In the genomic region with DNA sequence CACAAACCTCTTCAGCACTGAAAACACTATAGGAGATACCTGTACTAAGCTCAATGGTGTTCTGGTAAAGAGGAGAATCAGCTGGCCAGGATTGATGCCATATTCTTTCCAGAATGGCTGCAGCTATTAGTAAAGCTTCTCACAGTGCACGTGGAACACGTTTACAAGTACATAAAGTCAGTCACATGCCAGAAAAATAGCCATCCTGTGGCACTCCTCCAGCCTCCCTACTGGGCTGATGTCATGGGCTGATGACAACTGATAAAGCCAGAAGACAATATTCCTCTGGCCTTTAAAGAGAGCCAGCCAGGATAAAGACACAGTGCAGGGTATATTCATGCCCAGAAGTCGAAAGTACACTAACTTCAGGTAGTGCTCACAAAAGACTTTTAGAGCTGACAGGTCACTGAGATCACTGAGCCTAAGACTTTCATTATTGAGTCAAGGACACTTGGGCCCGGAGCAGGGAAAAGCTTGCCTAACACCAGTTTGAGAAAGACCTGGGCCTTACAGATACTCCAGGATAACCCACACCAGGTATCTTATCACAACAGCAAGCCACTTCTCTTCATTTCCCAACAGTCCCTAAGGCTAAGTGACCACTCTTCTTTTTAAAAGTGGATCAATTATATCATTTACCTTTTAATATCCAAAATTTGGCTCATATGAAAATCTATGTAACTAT, we compare ENCODE assay signal across 25 cellular contexts. TPM values are rescaled to one million over a fixed set of nuclear protein-coding genes. Genes with fewer than 3 reads are reported as not detected.
DNase-seq lines count a peak whose midpoint lies in the region; ATAC-seq, FAIRE-seq and TF ChIP-seq lines count a peak whose summit lies in the region.
"Had no signal": no experiment of that assay in that cellular context is flagged by ENCODE, and none has a peak within 500 bp of the region (broad histone marks: within the 10 kb centered on the region; RNA-seq: fewer than 3 reads in every experiment).

No MANE protein-coding gene starts in this region.

- whole genome bisulfite sequencing in K562 (ENCODE audit: insufficient coverage, low coverage, missing lambda C conversion rate) = 2% methylated on average over 4 of the region's 4 CpGs

- no peaks in the 10 kb centered on the region for H3K9me3 ChIP-seq in HEK293 (ENCODE audit: control insufficient read depth, insufficient read depth, low read depth, low read length)
- no peaks in the 10 kb centered on the region for H3K9me3 ChIP-seq in K562 (replicated peaks; ENCODE audit: control insufficient read depth, insufficient read depth, low read depth, low read length)
- H3K9me3 ChIP-seq in left ventricle myocardium inferior (replicated peaks) = no peaks in the 10 kb centered on the region
- H3K9me3 ChIP-seq: sigmoid colon, upper lobe of right lung had no signal

- TF ChIP-seq POLR2A in K562 (conservative IDR thresholded peaks at IDR 0.05) = no peak

- H2AFZ ChIP-seq in K562 (ENCODE audit: low read depth, low read length) = peak overlapping the region; percentile 71

- H3K4me1 Mint-ChIP-seq in Calu3 (ENCODE audit: low read depth, unreplicated experiment) = no peaks in the 10 kb centered on the region
- H3K4me1 Mint-ChIP-seq: activated CD4-positive, alpha-beta T cell treated with anti-CD3 and anti-CD28 coated beads, Interleukin-2, amount 10 ng/mL, durations not matched to agents 24 days and 14 days; stimulated activated naive CD8-positive, alpha-beta T cell treated with anti-CD3 and anti-CD28 coated beads, Interleukin-15, amount 100 ng/mL, for 72 hours had no signal

- POLR2A ChIA-PET in HEK293 (lab: Yijun Ruan, JAX) = no interaction called here
- POLR2A ChIA-PET in K562 (lab: Yijun Ruan, JAX) = interaction anchor here (0.9 to 1.6 kb wide), 4 partner anchors 9 to 17 kb away, joined by 3 to 9 read pairs (median 6); no protein-coding TSS in a partner anchor

- TF ChIP-seq EP300 in K562 (IDR thresholded peaks at IDR 0.05; ENCODE audit: low read length) = no peak; the same call in 1 of the 2 replicates

- no peaks in the 10 kb centered on the region for H3K79me2 ChIP-seq in K562 (ENCODE audit: control insufficient read depth, insufficient read depth, low read length)

- peak overlapping the region; percentile 60 for H3K4me2 ChIP-seq in K562 (ENCODE audit: insufficient read depth, low read length)

- no peaks in the 10 kb centered on the region for H3K27me3 ChIP-seq in K562 (ENCODE audit: control insufficient read depth in 2 of 2, insufficient read depth in 2 of 2, low read length in 2 of 2)
- no peaks in the 10 kb centered on the region for H3K27me3 ChIP-seq in left ventricle myocardium inferior (ENCODE audit: low read depth)
- H3K27me3 ChIP-seq: sigmoid colon, upper lobe of right lung had no signal

- no peaks in the 10 kb centered on the region for H3K9me3 Mint-ChIP-seq in Calu3 (ENCODE audit: low read depth, unreplicated experiment)
- H3K9me3 Mint-ChIP-seq: activated CD4-positive, alpha-beta T cell treated with anti-CD3 and anti-CD28 coated beads, Interleukin-2, amount 10 ng/mL, durations not matched to agents 24 days and 14 days; endodermal cell; stimulated activated naive CD8-positive, alpha-beta T cell treated with anti-CD3 and anti-CD28 coated beads, Interleukin-15, amount 100 ng/mL, for 72 hours had no signal

- peak overlapping the region in 1 of 2 experiments; percentile 28; a peak in 1 of 4 replicates for H3K9ac ChIP-seq in K562 (ENCODE audit: insufficient read depth in 1 of 2, low read depth in 2 of 2, low read length in 2 of 2)

- H3K4me3 Mint-ChIP-seq in Calu3 (ENCODE audit: low read depth, unreplicated experiment) = no peak overlapping the region
- H3K4me3 Mint-ChIP-seq: activated CD4-positive, alpha-beta T cell treated with anti-CD3 and anti-CD28 coated beads, Interleukin-2, amount 10 ng/mL, durations not matched to agents 24 days and 14 days; endodermal cell; stimulated activated naive CD8-positive, alpha-beta T cell treated with anti-CD3 and anti-CD28 coated beads, Interleukin-15, amount 100 ng/mL, for 72 hours had no signal

- FAIRE-seq in K562 (lab: Jason Lieb, UNC) = peak; percentile 93

- H3K9me1 ChIP-seq in K562 (ENCODE audit: control insufficient read depth, insufficient read depth, low read length) = no peaks in the 10 kb centered on the region

- DNase-seq in A172 (ENCODE audit: low spot score) = peak; percentile 35
- peak; percentile 21 to 75 (median 42) for DNase-seq in K562 (ENCODE audit: extremely low read depth in 1 of 4, low spot score in 3 of 4)
- DNase-seq in left ventricle myocardium inferior = peak; percentile 29
- DNase-seq in AG08396 (ENCODE audit: low spot score) = no peak
- DNase-seq in ACHN = no peak
- no peak for DNase-seq in hippocampal formation (lab: John Stamatoyannopoulos, UW)
- DNase-seq in Calu3 = no peak
- DNase-seq: activated CD4-positive, alpha-beta T cell treated with anti-CD3 and anti-CD28 coated beads, Interleukin-2, amount 10 ng/mL, durations not matched to agents 24 days and 14 days; activated CD8-positive, alpha-beta memory T cell treated with anti-CD3 and anti-CD28 coated beads, Interleukin-2, amount 50 U/mL, for 4 hours; activated effector memory CD4-positive, alpha-beta T cell treated with anti-CD3 and anti-CD28 coated beads, Interleukin-2, amount 50 U/mL, for 16 hours; amygdala; COR-L47; endodermal cell; H7; Karpas-422; NCI-H1417; NCI-H2171; NCI-H748 treated with DMSO at 0.1 percent for 48 hours; sigmoid colon; stimulated activated CD4-positive, alpha-beta T cell treated with anti-CD3 and anti-CD28 coated beads, Interleukin-1b, Interleukin-23, amount 100 ng/mL, for 48 hours; stimulated activated naive CD8-positive, alpha-beta T cell treated with anti-CD3 and anti-CD28 coated beads, Interleukin-15, amount 100 ng/mL, for 72 hours; upper lobe of right lung had no signal

- H3K36me3 ChIP-seq in HEK293 (ENCODE audit: control insufficient read depth in 2 of 2, insufficient read depth in 1 of 2, low read length in 2 of 2) (peaks cover 3 to 45% of the 10 kb centered on the region in 2 experiments; a peak in 2 of 3 replicates), K562 (ENCODE audit: control insufficient read depth, insufficient read depth, low read length) (peaks cover 25% of the 10 kb centered on the region), left ventricle myocardium inferior (peaks cover 8% of the 10 kb centered on the region)

- intact Hi-C loops in K562 (cut with micrococcal nuclease) (no loop called here), left ventricle myocardium inferior (cut with micrococcal nuclease) (no loop called here), Calu3 (cut with micrococcal nuclease; ENCODE audit: unreplicated experiment) (no loop called here)

- BruUV-seq in K562 (replicated peaks; lab: Mats Ljungman, UMichigan) = no TSS peak
- BruUV-seq in Calu3 (replicated peaks; lab: Mats Ljungman, UMichigan) = no TSS peak

- no peak overlapping the region for H3K4me3 ChIP-seq in HEK293 (ENCODE audit: low read depth, low read length)
- H3K4me3 ChIP-seq in K562 = no peak overlapping the region
- H3K4me3 ChIP-seq in left ventricle myocardium inferior = no peak overlapping the region
- H3K4me3 ChIP-seq: sigmoid colon, upper lobe of right lung had no signal

- in situ Hi-C loops in K562 (cut with MboI) (no loop called here), ACHN (cut with HindIII; ENCODE audit: low pct_ligation_motif_present, low pct_unique_long_range_greater_than_20kb, low sequenced_read_pairs) (no loop called here)

- no peak for TF ChIP-seq CTCF in HEK293 (tag by site-specific recombination; IDR thresholded peaks at IDR 0.05)
- TF ChIP-seq CTCF in K562 (IDR thresholded peaks at IDR 0.05 in 2 of 3, conservative IDR thresholded peaks at IDR 0.05 in 1 of 3; ENCODE audit: insufficient read depth in 2 of 3, low read depth in 1 of 3, low read length in 3 of 3) = no peak
- no peak for TF ChIP-seq CTCF in left ventricle myocardium inferior (IDR thresholded peaks at IDR 0.05; ENCODE audit: borderline replicate concordance)
- TF ChIP-seq CTCF in Calu3 (IDR thresholded peaks at IDR 0.05; ENCODE audit: unreplicated experiment) = no peak

- no peaks in the 10 kb centered on the region for H3K36me3 Mint-ChIP-seq in Calu3 (ENCODE audit: insufficient read depth, unreplicated experiment)

- CTCF ChIA-PET in HEK293 (lab: Yijun Ruan, JAX) = interaction anchor here (0.6 to 1.7 kb wide), 2 partner anchors 10 to 64 kb away, joined by 3 to 8 read pairs; no protein-coding TSS in a partner anchor
- CTCF ChIA-PET in K562 (lab: Yijun Ruan, JAX; ENCODE audit: low intra/inter-chr PET ratio) = no interaction called here
- CTCF ChIA-PET in Calu3 (lab: Charles Lee) = no interaction called here

- peak; percentile 95 for ATAC-seq in K562
- ATAC-seq: left lobe of liver; Panc1; stimulated activated naive CD8-positive, alpha-beta T cell treated with anti-CD3 and anti-CD28 coated beads, Interleukin-15, amount 100 ng/mL, for 72 hours; upper lobe of right lung had no signal

- no peaks in the 10 kb centered on the region for H3K4me1 ChIP-seq in HEK293 (ENCODE audit: control insufficient read depth, insufficient read depth, low read length)
- H3K4me1 ChIP-seq in K562 (replicated peaks in 1 of 2; ENCODE audit: control insufficient read depth in 2 of 2, insufficient read depth in 2 of 2, low read length in 2 of 2) = peaks cover 0 to 12% of the 10 kb centered on the region in 2 experiments; a peak in 2 of 5 replicates
- peaks cover 55% of the 10 kb centered on the region for H3K4me1 ChIP-seq in left ventricle myocardium inferior
- H3K4me1 ChIP-seq: upper lobe of right lung had no signal

- H3K27me3 Mint-ChIP-seq in Calu3 (ENCODE audit: unreplicated experiment) = no peaks in the 10 kb centered on the region
- H3K27me3 Mint-ChIP-seq: activated CD4-positive, alpha-beta T cell treated with anti-CD3 and anti-CD28 coated beads, Interleukin-2, amount 10 ng/mL, durations not matched to agents 24 days and 14 days; stimulated activated naive CD8-positive, alpha-beta T cell treated with anti-CD3 and anti-CD28 coated beads, Interleukin-15, amount 100 ng/mL, for 72 hours had no signal

- H3K27ac ChIP-seq in HEK293 (ENCODE audit: extremely low read depth, low read depth, low read length) (no peak overlapping the region), K562 (ENCODE audit: extremely low read depth, low read depth, low read length) (peak overlapping the region; percentile 59), left ventricle myocardium inferior (replicated peaks) (peak overlapping the region; percentile 72)
- H3K27ac ChIP-seq: sigmoid colon, upper lobe of right lung had no signal

- no peak overlapping the region for H3K27ac Mint-ChIP-seq in Calu3 (ENCODE audit: unreplicated experiment)
- H3K27ac Mint-ChIP-seq: activated CD4-positive, alpha-beta T cell treated with anti-CD3 and anti-CD28 coated beads, Interleukin-2, amount 10 ng/mL, durations not matched to agents 24 days and 14 days; endodermal cell; stimulated activated naive CD8-positive, alpha-beta T cell treated with anti-CD3 and anti-CD28 coated beads, Interleukin-15, amount 100 ng/mL, for 72 hours had no signal

- no peaks in the 10 kb centered on the region for H4K20me1 ChIP-seq in K562 (replicated peaks; ENCODE audit: control insufficient read depth, insufficient read depth, low read length)

- no peak for TF ChIP-seq RAD21 in K562 (CRISPR knock-in tag; conservative IDR thresholded peaks at IDR 0.05 in 1 of 2, IDR thresholded peaks at IDR 0.05 in 1 of 2)

RNA-seq across cellular contexts. Expression of a gene that starts 29.4 kb away (rescaled TPM):
- total RNA-seq in A172 (2014; rRNA removed; shearing (Covaris generic)) = 13.1 and 15.5 TPM in 2 replicates
- total RNA-seq in K562 (2011; cell fraction: chromatin; rRNA removed; ENCODE audit: low replicate concordance) = 15.3 and 26.6 TPM in 2 replicates
- total RNA-seq in K562 (2011; cell fraction: nucleolus; rRNA removed) = 9.3 and 11.4 TPM in 2 replicates
- 12.2 and 21.4 TPM in 2 replicates for total RNA-seq in K562 (2011; cell fraction: nucleoplasm; rRNA removed)
- total RNA-seq in K562 (2014; rRNA removed) = 8.9 and 12.9 TPM in 2 replicates
- 24.2 and 24.9 TPM in 2 replicates for total RNA-seq in K562 (2014; rRNA removed; fragmentation: Illumina TruSeq; extraction: Trizol)
- total RNA-seq in K562 (2015; rRNA removed; fragmentation: Illumina TruSeq; extraction: Trizol) = 26.4 and 28.9 TPM in 2 replicates
- 18.6 and 19.7 TPM in 2 replicates for total RNA-seq in K562 (2021)
- polyA plus RNA-seq in K562 (2011; rRNA removed) = 44.7 and 46.9 TPM in 2 replicates
- polyA plus RNA-seq in K562 (2011; cell fraction: cytosol; rRNA removed) = 13.3 and 22.9 TPM in 2 replicates
- polyA plus RNA-seq in K562 (2011; cell fraction: nucleus; rRNA removed) = 25.4 and 43.5 TPM in 2 replicates
- 23.3 and 27.1 TPM in 2 replicates for polyA plus RNA-seq in K562 (2012)
- polyA plus RNA-seq in K562 (2014; fragmentation: Illumina TruSeq; extraction: Trizol) = 37.7 and 47.6 TPM in 2 replicates
- polyA plus RNA-seq in K562 (2014; fragmentation: Nextera tagmentation; extraction: Ambion mirVana) = 10 to 100 TPM; 26.5 to 34.4 TPM
- polyA plus RNA-seq in K562 (2014; rRNA removed) = 27.2 and 28.4 TPM in 2 replicates
- 20.4 and 22.9 TPM in 2 replicates for polyA minus RNA-seq in K562 (2011; rRNA and poly(A)+ RNA removed)
- 5.2 and 8.6 TPM in 2 replicates for polyA minus RNA-seq in K562 (2011; cell fraction: cytosol; rRNA and poly(A)+ RNA removed)
- 6.7 and 15.1 TPM in 2 replicates for polyA minus RNA-seq in K562 (2011; cell fraction: nucleus; rRNA and poly(A)+ RNA removed)
- total RNA-seq in left ventricle myocardium inferior = 18.4 TPM
- total RNA-seq in Calu3 (2022) = 6.6 and 7.1 TPM in 2 replicates

RNA-seq across cellular contexts. Expression of a gene that starts 29.7 kb away (rescaled TPM):
- total RNA-seq in A172 (2014; rRNA removed; shearing (Covaris generic)) = 37.1 and 40.0 TPM in 2 replicates
- total RNA-seq in K562 (2011; cell fraction: chromatin; rRNA removed; ENCODE audit: low replicate concordance) = 23.2 and 58.4 TPM in 2 replicates
- total RNA-seq in K562 (2011; cell fraction: nucleolus; rRNA removed) = 19.3 and 26.2 TPM in 2 replicates
- total RNA-seq in K562 (2011; cell fraction: nucleoplasm; rRNA removed) = 22.3 and 25.3 TPM in 2 replicates
- 35.8 and 40.8 TPM in 2 replicates for total RNA-seq in K562 (2014; rRNA removed)
- total RNA-seq in K562 (2014; rRNA removed; fragmentation: Illumina TruSeq; extraction: Trizol) = 37.2 and 39.7 TPM in 2 replicates
- total RNA-seq in K562 (2015; rRNA removed; fragmentation: Illumina TruSeq; extraction: Trizol) = 39.0 and 41.7 TPM in 2 replicates
- 33.4 and 38.6 TPM in 2 replicates for total RNA-seq in K562 (2021)
- 43.7 and 48.6 TPM in 2 replicates for polyA plus RNA-seq in K562 (2011; rRNA removed)
- 16.6 and 24.1 TPM in 2 replicates for polyA plus RNA-seq in K562 (2011; cell fraction: cytosol; rRNA removed)
- 85.3 and 134 TPM in 2 replicates for polyA plus RNA-seq in K562 (2011; cell fraction: nucleus; rRNA removed)
- polyA plus RNA-seq in K562 (2012) = 25.3 and 34.9 TPM in 2 replicates
- 35.4 and 45.3 TPM in 2 replicates for polyA plus RNA-seq in K562 (2014; fragmentation: Illumina TruSeq; extraction: Trizol)
- polyA plus RNA-seq in K562 (2014; fragmentation: Nextera tagmentation; extraction: Ambion mirVana) = 10 to 100 TPM; 17.0 to 25.0 TPM
- 30.9 and 46.6 TPM in 2 replicates for polyA plus RNA-seq in K562 (2014; rRNA removed)
- 54.1 and 70.2 TPM in 2 replicates for polyA minus RNA-seq in K562 (2011; rRNA and poly(A)+ RNA removed)
- 23.1 and 28.1 TPM in 2 replicates for polyA minus RNA-seq in K562 (2011; cell fraction: cytosol; rRNA and poly(A)+ RNA removed)
- 21.0 and 36.7 TPM in 2 replicates for polyA minus RNA-seq in K562 (2011; cell fraction: nucleus; rRNA and poly(A)+ RNA removed)
- 21.4 TPM for total RNA-seq in left ventricle myocardium inferior
- 12.8 and 17.9 TPM in 2 replicates for total RNA-seq in Calu3 (2022)

RNA-seq across cellular contexts. Expression of a gene that starts 49.7 kb away (rescaled TPM):
- 169 and 180 TPM in 2 replicates for total RNA-seq in A172 (2014; rRNA removed; shearing (Covaris generic))
- total RNA-seq in K562 (2011; cell fraction: chromatin; rRNA removed; ENCODE audit: low replicate concordance) = 8.0 and 35.8 TPM in 2 replicates
- 3.3 and 5.7 TPM in 2 replicates for total RNA-seq in K562 (2011; cell fraction: nucleolus; rRNA removed)
- 8.6 and 9.2 TPM in 2 replicates for total RNA-seq in K562 (2011; cell fraction: nucleoplasm; rRNA removed)
- total RNA-seq in K562 (2014; rRNA removed) (37.6 and 38.9 TPM in 2 replicates), K562 (2014; rRNA removed; fragmentation: Illumina TruSeq; extraction: Trizol) (78.0 and 89.1 TPM in 2 replicates), K562 (2015; rRNA removed; fragmentation: Illumina TruSeq; extraction: Trizol) (42.2 and 46.7 TPM in 2 replicates), K562 (2021) (46.9 and 48.8 TPM in 2 replicates), left ventricle myocardium inferior (78.2 TPM), Calu3 (2022) (20.6 and 23.7 TPM in 2 replicates)
- polyA plus RNA-seq in K562 (2011; rRNA removed) (42.5 and 70.7 TPM in 2 replicates), K562 (2014; fragmentation: Illumina TruSeq; extraction: Trizol) (53.8 and 57.9 TPM in 2 replicates), K562 (2014; fragmentation: Nextera tagmentation; extraction: Ambion mirVana) (10 to 100 TPM; 23.2 to 29.8 TPM), K562 (2014; rRNA removed) (42.3 and 43.6 TPM in 2 replicates)
- polyA plus RNA-seq in K562 (2011; cell fraction: cytosol; rRNA removed) = 9.6 and 20.6 TPM in 2 replicates
- polyA plus RNA-seq in K562 (2011; cell fraction: nucleus; rRNA removed) = 6.0 and 11.1 TPM in 2 replicates
- 32.7 and 33.7 TPM in 2 replicates for polyA plus RNA-seq in K562 (2012)
- 45.3 and 51.5 TPM in 2 replicates for polyA minus RNA-seq in K562 (2011; rRNA and poly(A)+ RNA removed)
- polyA minus RNA-seq in K562 (2011; cell fraction: cytosol; rRNA and poly(A)+ RNA removed) = 16.8 and 20.3 TPM in 2 replicates
- 9.7 and 16.2 TPM in 2 replicates for polyA minus RNA-seq in K562 (2011; cell fraction: nucleus; rRNA and poly(A)+ RNA removed)

Comparison
In these comparisons a context has a peak if more than half of its experiments do, and no peak if none do; other contexts are left out.
1. DNase-seq: peak in A172 (single experiment), K562 (4 of 4) and left ventricle myocardium inferior (single experiment); none in AG08396 (single experiment), ACHN (single experiment), hippocampal formation (0 of 2) and Calu3 (single experiment).